28 cellular contexts compared by ENCODE assay signal in genomic region chr2:141323571-141323970, GRCh38.
"Had no signal": no experiment of that assay in that cellular context is flagged by ENCODE, and none has a peak within 500 bp of the region (broad histone marks: within the 10 kb centered on the region; RNA-seq: fewer than 3 reads in every experiment).

No MANE protein-coding gene starts in this region.

- H3K27ac Mint-ChIP-seq: activated CD4-positive, alpha-beta T cell treated with anti-CD3 and anti-CD28 coated beads for 36 hours; activated CD4-positive, alpha-beta T cell treated with anti-CD3 and anti-CD28 coated beads, Interleukin-2, amount 10 ng/mL, durations not matched to agents 7 days and 5 days; activated CD8-positive, alpha-beta T cell treated with anti-CD3 and anti-CD28 coated beads, Interleukin-2, amount 10 ng/mL, durations not matched to agents 7 days and 5 days; activated naive CD4-positive, alpha-beta T cell treated with anti-CD3 and anti-CD28 coated beads, Interleukin-2, amount 50 U/mL, for 24 hours; activated naive CD8-positive, alpha-beta T cell treated with anti-CD3 and anti-CD28 coated beads, Interleukin-2, amount 10 ng/mL, durations not matched to agents 7 days and 5 days; activated T-cell treated with anti-CD3 and anti-CD28 coated beads, Interleukin-2, amount 50 U/mL, for 24 hours; activated T-helper 2 cell treated with anti-CD3 and anti-CD28 coated beads, Interferon-gamma antibody, Interleukin-2, Interleukin-4, amounts not matched to agents 10 μg/mL and 5 μg/mL and 100 μg/mL, durations not matched to agents 14 hours and 24 hours and 36 hours; T-helper 1 cell treated with Interleukin-12 subunit alpha and Interleukin-12 subunit beta and Interleukin-4 antibody, amounts not matched to agents 30 μg/mL and 1 μg/mL, for 36 hours; T-helper 2 cell treated with Interferon-gamma antibody and Interleukin-4, amounts not matched to agents 5 μg/mL and 100 μg/mL, for 36 hours had no signal

- H3K36me3 Mint-ChIP-seq: activated naive CD4-positive, alpha-beta T cell treated with anti-CD3 and anti-CD28 coated beads, Interleukin-2, amount 50 U/mL, for 24 hours; activated naive CD8-positive, alpha-beta T cell treated with anti-CD3 and anti-CD28 coated beads, Interleukin-2, amount 10 ng/mL, durations not matched to agents 7 days and 5 days had no signal

- DNase-seq: activated CD4-positive, alpha-beta T cell treated with anti-CD3 and anti-CD28 coated beads for 36 hours; activated CD4-positive, alpha-beta T cell treated with anti-CD3 and anti-CD28 coated beads, Interleukin-2, amount 10 ng/mL, durations not matched to agents 7 days and 5 days; activated CD4-positive, alpha-beta T cell treated with anti-CD3 and anti-CD28 coated beads, Interleukin-2, amount 50 U/mL, for 48 hours; activated CD8-positive, alpha-beta T cell treated with anti-CD3 and anti-CD28 coated beads, Interleukin-2, amount 10 ng/mL, durations not matched to agents 7 days and 5 days; activated gamma-delta T cell; activated naive CD4-positive, alpha-beta T cell treated with Interleukin-2 at 50 U/mL for 16 hours; activated naive CD8-positive, alpha-beta T cell treated with anti-CD3 and anti-CD28 coated beads, Interleukin-2, amount 10 ng/mL, durations not matched to agents 7 days and 5 days; activated T-cell treated with anti-CD3 and anti-CD28 coated beads, Interleukin-2, amount 50 U/mL, for 24 hours; amygdala; Kasumi-1; MG63; NCI-H1048; NCI-H1436 treated with DMSO at 0.1 percent for 48 hours; NCI-H1694 treated with DMSO at 0.1 percent for 48 hours; NCI-H2029; NCI-H510A; NCI-H526; NCI-H748 treated with DMSO at 0.1 percent for 48 hours; PC-9 had no signal

- H3K27me3 Mint-ChIP-seq: activated CD4-positive, alpha-beta T cell treated with anti-CD3 and anti-CD28 coated beads for 36 hours; activated CD4-positive, alpha-beta T cell treated with anti-CD3 and anti-CD28 coated beads, Interleukin-2, amount 10 ng/mL, durations not matched to agents 7 days and 5 days; activated naive CD4-positive, alpha-beta T cell treated with anti-CD3 and anti-CD28 coated beads, Interleukin-2, amount 50 U/mL, for 24 hours; activated naive CD8-positive, alpha-beta T cell treated with anti-CD3 and anti-CD28 coated beads, Interleukin-2, amount 10 ng/mL, durations not matched to agents 7 days and 5 days; activated T-cell treated with anti-CD3 and anti-CD28 coated beads, Interleukin-2, amount 50 U/mL, for 24 hours; central memory CD8-positive, alpha-beta T cell had no signal

- ATAC-seq: activated CD4-positive, alpha-beta T cell treated with anti-CD3 and anti-CD28 coated beads for 36 hours; activated CD4-positive, CD25-positive, alpha-beta regulatory T cell treated with anti-CD3 and anti-CD28 coated beads, Interleukin-2, amount 50 U/mL, for 24 hours; activated CD8-positive, alpha-beta T cell treated with anti-CD3 and anti-CD28 coated beads, Interleukin-2, amount 10 ng/mL, durations not matched to agents 7 days and 5 days; Right ventricle myocardium inferior had no signal

- H3K9me3 Mint-ChIP-seq: activated CD4-positive, alpha-beta T cell treated with anti-CD3 and anti-CD28 coated beads, Interleukin-2, amount 10 ng/mL, durations not matched to agents 7 days and 5 days; activated naive CD4-positive, alpha-beta T cell treated with anti-CD3 and anti-CD28 coated beads, Interleukin-2, amount 50 U/mL, for 24 hours had no signal

- H3K4me3 ChIP-seq: ascending aorta, cardiac muscle cell, MG63, PC-9 had no signal

- H3K4me1 Mint-ChIP-seq: activated CD4-positive, alpha-beta T cell treated with anti-CD3 and anti-CD28 coated beads for 36 hours; activated CD4-positive, alpha-beta T cell treated with anti-CD3 and anti-CD28 coated beads, Interleukin-2, amount 10 ng/mL, durations not matched to agents 7 days and 5 days; activated naive CD4-positive, alpha-beta T cell treated with anti-CD3 and anti-CD28 coated beads, Interleukin-2, amount 50 U/mL, for 24 hours; activated naive CD8-positive, alpha-beta T cell treated with anti-CD3 and anti-CD28 coated beads, Interleukin-2, amount 10 ng/mL, durations not matched to agents 7 days and 5 days; central memory CD8-positive, alpha-beta T cell had no signal

- H3K4me3 Mint-ChIP-seq: activated CD4-positive, alpha-beta T cell treated with anti-CD3 and anti-CD28 coated beads for 36 hours; activated CD4-positive, alpha-beta T cell treated with anti-CD3 and anti-CD28 coated beads, Interleukin-2, amount 10 ng/mL, durations not matched to agents 7 days and 5 days; activated CD8-positive, alpha-beta T cell treated with anti-CD3 and anti-CD28 coated beads, Interleukin-2, amount 10 ng/mL, durations not matched to agents 7 days and 5 days; activated naive CD4-positive, alpha-beta T cell treated with anti-CD3 and anti-CD28 coated beads, Interleukin-2, amount 50 U/mL, for 24 hours; activated naive CD8-positive, alpha-beta T cell treated with anti-CD3 and anti-CD28 coated beads, Interleukin-2, amount 10 ng/mL, durations not matched to agents 7 days and 5 days; activated T-cell treated with anti-CD3 and anti-CD28 coated beads, Interleukin-2, amount 50 U/mL, for 24 hours; central memory CD8-positive, alpha-beta T cell; T-helper 1 cell treated with Interleukin-12 subunit alpha and Interleukin-12 subunit beta and Interleukin-4 antibody, amounts not matched to agents 30 μg/mL and 1 μg/mL, for 36 hours; T-helper 2 cell treated with Interferon-gamma antibody and Interleukin-4, amounts not matched to agents 5 μg/mL and 100 μg/mL, for 36 hours had no signal
